ENCODE assay signal across 8 cellular contexts in genomic region chr21:39788383-39788782, GRCh38. TPM values are rescaled to one million over a fixed set of nuclear protein-coding genes. Genes with fewer than 3 reads are reported as not detected.
DNase-seq lines count a peak whose midpoint lies in the region; ATAC-seq lines count a peak whose summit lies in the region.

No MANE protein-coding gene starts in this region.

- H3K4me3 Mint-ChIP-seq in activated T-helper 1 cell treated with anti-CD3 and anti-CD28 coated beads, Interleukin-12 subunit alpha, Interleukin-12 subunit beta, Interleukin-2, Interleukin-4 antibody, amounts not matched to agents 30 ng/mL and 10 ng/mL and 1 ng/mL, durations not matched to agents 14 hours and 24 hours and 36 hours, result no peak overlapping the region

- intact Hi-C loops in right cardiac atrium (cut with DNase I), result loop anchor here in 2 of 4 donors (2.0 to 10.0 kb wide), 2 partner anchors 332 to 336 kb away; no protein-coding TSS in a partner anchor
- intact Hi-C loops in activated T-helper 1 cell treated with anti-CD3 and anti-CD28 coated beads, Interleukin-12 subunit alpha, Interleukin-12 subunit beta, Interleukin-2, Interleukin-4 antibody, amounts not matched to agents 30 ng/mL and 10 ng/mL and 1 ng/mL, durations not matched to agents 14 hours and 24 hours and 36 hours (cut with micrococcal nuclease), result no loop called here

- no peaks in the 10 kb centered on the region for H3K4me1 ChIP-seq in right cardiac atrium (ENCODE audit: control insufficient read depth, insufficient read depth, low read length)

- H3K4me1 Mint-ChIP-seq in activated T-helper 1 cell treated with anti-CD3 and anti-CD28 coated beads, Interleukin-12 subunit alpha, Interleukin-12 subunit beta, Interleukin-2, Interleukin-4 antibody, amounts not matched to agents 30 ng/mL and 10 ng/mL and 1 ng/mL, durations not matched to agents 14 hours and 24 hours and 36 hours (ENCODE audit: low read depth), result no peaks in the 10 kb centered on the region

- no peaks in the 10 kb centered on the region for H3K36me3 Mint-ChIP-seq in activated T-helper 1 cell treated with anti-CD3 and anti-CD28 coated beads, Interleukin-12 subunit alpha, Interleukin-12 subunit beta, Interleukin-2, Interleukin-4 antibody, amounts not matched to agents 30 ng/mL and 10 ng/mL and 1 ng/mL, durations not matched to agents 14 hours and 24 hours and 36 hours (ENCODE audit: low read depth)

- no peaks in the 10 kb centered on the region for H3K27me3 Mint-ChIP-seq in activated T-helper 1 cell treated with anti-CD3 and anti-CD28 coated beads, Interleukin-12 subunit alpha, Interleukin-12 subunit beta, Interleukin-2, Interleukin-4 antibody, amounts not matched to agents 30 ng/mL and 10 ng/mL and 1 ng/mL, durations not matched to agents 14 hours and 24 hours and 36 hours (ENCODE audit: insufficient read depth)

- no peak overlapping the region for H3K27ac Mint-ChIP-seq in activated T-helper 1 cell treated with anti-CD3 and anti-CD28 coated beads, Interleukin-12 subunit alpha, Interleukin-12 subunit beta, Interleukin-2, Interleukin-4 antibody, amounts not matched to agents 30 ng/mL and 10 ng/mL and 1 ng/mL, durations not matched to agents 14 hours and 24 hours and 36 hours

- H3K9me3 Mint-ChIP-seq in activated T-helper 1 cell treated with anti-CD3 and anti-CD28 coated beads, Interleukin-12 subunit alpha, Interleukin-12 subunit beta, Interleukin-2, Interleukin-4 antibody, amounts not matched to agents 30 ng/mL and 10 ng/mL and 1 ng/mL, durations not matched to agents 14 hours and 24 hours and 36 hours, result no peaks in the 10 kb centered on the region

- 10% methylated on average over 9 of the region's 9 CpGs for WGBS in right cardiac atrium

- peak overlapping the region; percentile 43 for H3K4me3 ChIP-seq in right cardiac atrium (ENCODE audit: low read length)

- DNase-seq in DMS153 (lab: John Stamatoyannopoulos, UW) (peak; percentile 86), NCI-H2029 treated with DMSO at 0.1 percent for 48 hours (lab: John Stamatoyannopoulos, UW) (peak; percentile 74), amniotic epithelial cell (ENCODE audit: low read depth) (peak; percentile 7), right cardiac atrium (peak; percentile 80 to 89 (median 88)), retina (peak; percentile 88)
- DNase-seq in activated T-helper 1 cell treated with anti-CD3 and anti-CD28 coated beads, Interleukin-12 subunit alpha, Interleukin-12 subunit beta, Interleukin-2, Interleukin-4 antibody, amounts not matched to agents 30 ng/mL and 10 ng/mL and 1 ng/mL, durations not matched to agents 14 hours and 24 hours and 36 hours (ENCODE audit: low spot score), result no peak

- H3K27me3 ChIP-seq in right cardiac atrium (ENCODE audit: control insufficient read depth, insufficient read depth), result no peaks in the 10 kb centered on the region

- no peak overlapping the region for H3K27ac ChIP-seq in right cardiac atrium (ENCODE audit: low read length)

- ATAC-seq in right cardiac atrium, result peak; percentile 99 to 100
- no peak for ATAC-seq in GM21526 (IDR thresholded peaks at IDR 0.05; ENCODE audit: low FRiP score, unreplicated experiment)
- no peak for ATAC-seq in HG03457 (IDR thresholded peaks at IDR 0.05; ENCODE audit: unreplicated experiment)

- no peaks in the 10 kb centered on the region for H3K9me3 ChIP-seq in right cardiac atrium (ENCODE audit: control insufficient read depth, low read length)

RNA-seq across cellular contexts. Expression of gene IGSF5, which starts 43.4 kb away (rescaled TPM):
- 1 to 10 TPM; 5.0 to 8.4 (median 6.2) TPM for total RNA-seq in right cardiac atrium
- 4.4 TPM for polyA plus RNA-seq in right cardiac atrium
- total RNA-seq in activated T-helper 1 cell treated with anti-CD3 and anti-CD28 coated beads, Interleukin-12 subunit alpha, Interleukin-12 subunit beta, Interleukin-2, Interleukin-4 antibody, amounts not matched to agents 30 ng/mL and 10 ng/mL and 1 ng/mL, durations not matched to agents 14 hours and 24 hours and 36 hours, result not detected in 2 replicates

Comparison
In these comparisons a context has a peak if more than half of its experiments do, and no peak if none do; other contexts are left out.
1. ATAC-seq: peak in right cardiac atrium (2 of 2); none in GM21526 (single experiment) and HG03457 (single experiment).